ENCODE assay signal across 18 cellular contexts in the genomic region with DNA sequence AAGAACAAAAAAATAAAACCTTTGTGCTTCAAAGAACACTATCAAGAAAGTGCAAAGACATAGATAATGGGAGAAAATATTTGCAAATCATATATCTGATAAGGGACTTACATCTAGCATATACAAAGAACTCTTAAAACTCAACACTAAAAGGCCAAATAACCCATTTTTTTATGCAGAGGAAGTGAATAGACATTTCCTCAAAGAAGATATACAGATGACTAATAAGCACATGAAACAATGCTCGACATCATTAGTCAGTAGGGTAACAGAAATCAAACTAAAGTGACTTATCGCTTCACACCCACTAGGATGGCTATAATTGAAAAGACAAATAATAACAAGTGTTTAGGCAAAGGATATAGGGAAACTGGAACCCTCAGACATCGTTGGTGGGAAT.
A peak's percentile ranks its signal among the peaks of the same experiment; 100 is the strongest.
DNase-seq lines count a peak whose midpoint lies in the region; ATAC-seq, FAIRE-seq and TF ChIP-seq lines count a peak whose summit lies in the region.
"Had no signal": no experiment of that assay in that cellular context is flagged by ENCODE, and none has a peak within 500 bp of the region (broad histone marks: within the 10 kb centered on the region; RNA-seq: fewer than 3 reads in every experiment).

No MANE protein-coding gene starts in this region.

- H3K27ac ChIP-seq in osteoblast (ENCODE audit: low read depth, low read length): no peak overlapping the region
- H3K27ac ChIP-seq: heart right ventricle, right atrium auricular region had no signal

- H3K4me3 ChIP-seq in choroid plexus epithelial cell (ENCODE audit: low read depth, low read length) (no peak overlapping the region), osteoblast (ENCODE audit: insufficient read depth, low read length) (no peak overlapping the region)
- H3K4me3 ChIP-seq: GM23338, heart right ventricle, right atrium auricular region had no signal

- peaks cover 40% of the 10 kb centered on the region for H3K4me1 Mint-ChIP-seq in activated T-cell treated with anti-CD3 and anti-CD28 coated beads, Interleukin-2, amount 50 U/mL, for 4 hours (ENCODE audit: low read depth)
- peaks cover 33% of the 10 kb centered on the region for H3K4me1 Mint-ChIP-seq in stimulated activated effector memory CD8-positive, alpha-beta T cell treated with anti-CD3 and anti-CD28 coated beads, Interleukin-12 subunit alpha, Interleukin-12 subunit beta, amount 100 ng/mL, for 72 hours

- peaks cover 19% of the 10 kb centered on the region for H3K4me1 ChIP-seq in osteoblast (ENCODE audit: insufficient read depth, low read length)
- H3K4me1 ChIP-seq: heart right ventricle, right atrium auricular region had no signal

- peaks cover 6% of the 10 kb centered on the region for H3K27me3 Mint-ChIP-seq in activated T-cell treated with anti-CD3 and anti-CD28 coated beads, Interleukin-2, amount 50 U/mL, for 4 hours (ENCODE audit: low read depth)
- H3K27me3 Mint-ChIP-seq: dendritic cell treated with granulocyte-macrophage colony-stimulating factor and Interleukin-4, amounts not matched to agents 40 ng/mL and 50 ng/mL, for 4 days; naive B cell had no signal

- TF ChIP-seq CTCF in choroid plexus epithelial cell (conservative IDR thresholded peaks at IDR 0.05; ENCODE audit: low read depth, low read length) (no peak), osteoblast (IDR thresholded peaks at IDR 0.05; ENCODE audit: extremely low read depth, low read depth, low read length) (no peak)

- peak overlapping the region; percentile 33 for H3K27ac Mint-ChIP-seq in stimulated activated effector memory CD8-positive, alpha-beta T cell treated with anti-CD3 and anti-CD28 coated beads, Interleukin-12 subunit alpha, Interleukin-12 subunit beta, amount 100 ng/mL, for 72 hours
- H3K27ac Mint-ChIP-seq: dendritic cell treated with granulocyte-macrophage colony-stimulating factor and Interleukin-4, amounts not matched to agents 40 ng/mL and 50 ng/mL, for 4 days; GM23338; naive B cell had no signal

- ATAC-seq in activated T-cell treated with anti-CD3 and anti-CD28 coated beads, Interleukin-2, amount 50 U/mL, for 4 hours: peak; percentile 41 to 42
- peak; percentile 73 for ATAC-seq in stimulated activated effector memory CD8-positive, alpha-beta T cell treated with anti-CD3 and anti-CD28 coated beads, Interleukin-12 subunit alpha, Interleukin-12 subunit beta, amount 100 ng/mL, for 72 hours
- ATAC-seq in HG03159 (IDR thresholded peaks at IDR 0.05; ENCODE audit: unreplicated experiment): no peak
- ATAC-seq: GM23338, heart right ventricle had no signal

- H3K79me2 ChIP-seq in osteoblast (ENCODE audit: insufficient read depth, low read length): peaks cover 3% of the 10 kb centered on the region

- H3K9me3 ChIP-seq in osteoblast (ENCODE audit: low read depth, low read length): no peaks in the 10 kb centered on the region
- H3K9me3 ChIP-seq: heart right ventricle, right atrium auricular region had no signal

- H3K4me3 Mint-ChIP-seq in activated T-cell treated with anti-CD3 and anti-CD28 coated beads, Interleukin-2, amount 50 U/mL, for 4 hours: no peak overlapping the region
- H3K4me3 Mint-ChIP-seq in stimulated activated effector memory CD8-positive, alpha-beta T cell treated with anti-CD3 and anti-CD28 coated beads, Interleukin-12 subunit alpha, Interleukin-12 subunit beta, amount 100 ng/mL, for 72 hours: no peak overlapping the region
- H3K4me3 Mint-ChIP-seq: dendritic cell treated with granulocyte-macrophage colony-stimulating factor and Interleukin-4, amounts not matched to agents 40 ng/mL and 50 ng/mL, for 4 days; GM23338; naive B cell had no signal

- H3K9me3 Mint-ChIP-seq in activated T-cell treated with anti-CD3 and anti-CD28 coated beads, Interleukin-2, amount 50 U/mL, for 4 hours: no peaks in the 10 kb centered on the region
- no peaks in the 10 kb centered on the region for H3K9me3 Mint-ChIP-seq in stimulated activated effector memory CD8-positive, alpha-beta T cell treated with anti-CD3 and anti-CD28 coated beads, Interleukin-12 subunit alpha, Interleukin-12 subunit beta, amount 100 ng/mL, for 72 hours
- H3K9me3 Mint-ChIP-seq: dendritic cell treated with granulocyte-macrophage colony-stimulating factor and Interleukin-4, amounts not matched to agents 40 ng/mL and 50 ng/mL, for 4 days; GM23338; naive B cell had no signal

- peak; percentile 75 for FAIRE-seq in RCC 7860 (lab: Jason Lieb, UNC)

- no peak overlapping the region for H2AFZ ChIP-seq in osteoblast (ENCODE audit: low read length)
- H2AFZ ChIP-seq: GM23338 had no signal

- H4K20me1 ChIP-seq in osteoblast (ENCODE audit: insufficient read depth, low read length): peaks cover 4% of the 10 kb centered on the region

- no peaks in the 10 kb centered on the region for H3K36me3 Mint-ChIP-seq in activated T-cell treated with anti-CD3 and anti-CD28 coated beads, Interleukin-2, amount 50 U/mL, for 4 hours (ENCODE audit: insufficient read depth)
- H3K36me3 Mint-ChIP-seq in stimulated activated effector memory CD8-positive, alpha-beta T cell treated with anti-CD3 and anti-CD28 coated beads, Interleukin-12 subunit alpha, Interleukin-12 subunit beta, amount 100 ng/mL, for 72 hours: peaks cover 7% of the 10 kb centered on the region
- H3K36me3 Mint-ChIP-seq: naive B cell had no signal

- no peak for DNase-seq in activated T-cell treated with anti-CD3 and anti-CD28 coated beads, Interleukin-2, amount 50 U/mL, for 4 hours
- DNase-seq in activated T-cell treated with anti-CD3 and anti-CD28 coated beads, Interleukin-2, amount 50 U/mL, for 48 hours: no peak
- DNase-seq in RCC 7860 (ENCODE audit: low spot score): peak; percentile 13
- peak; percentile 59 for DNase-seq in choroid plexus epithelial cell (ENCODE audit: low read depth)
- no peak for DNase-seq in stimulated activated effector memory CD8-positive, alpha-beta T cell treated with anti-CD3 and anti-CD28 coated beads, Interleukin-12 subunit alpha, Interleukin-12 subunit beta, amount 100 ng/mL, for 72 hours (ENCODE audit: low spot score in 2 of 2)
- DNase-seq in NCI-H1105 treated with DMSO at 0.1 percent for 48 hours (lab: John Stamatoyannopoulos, UW): no peak
- no peak for DNase-seq in osteoblast (ENCODE audit: insufficient read length, low spot score, missing footprints)
- DNase-seq: activated CD8-positive, alpha-beta memory T cell treated with anti-CD3 and anti-CD28 coated beads for 24 hours; DMS 273 treated with DMSO at 0.1 percent for 48 hours; heart right ventricle; naive B cell; NCI-H2171 treated with DMSO at 0.1 percent for 48 hours; stimulated activated CD4-positive, alpha-beta T cell treated with anti-CD3 and anti-CD28 coated beads, Interleukin-4, amount 100 ng/mL, for 24 hours; stimulated activated naive CD4-positive, alpha-beta T cell treated with Interleukin-2 at 50 U/mL for 16 hours had no signal

- H3K4me2 ChIP-seq in osteoblast (ENCODE audit: insufficient read depth, low read length): no peak overlapping the region
- H3K4me2 ChIP-seq: GM23338 had no signal

- H3K36me3 ChIP-seq in osteoblast (ENCODE audit: insufficient read depth, low read length): no peaks in the 10 kb centered on the region
- H3K36me3 ChIP-seq: heart right ventricle, right atrium auricular region had no signal

- H3K27me3 ChIP-seq in osteoblast (ENCODE audit: insufficient read depth, low read length): no peaks in the 10 kb centered on the region
- H3K27me3 ChIP-seq: right atrium auricular region had no signal

Comparison
In these comparisons a context has a peak if more than half of its experiments do, and no peak if none do; other contexts are left out.
1. DNase-seq: peak in RCC 7860 (single experiment) and choroid plexus epithelial cell (single experiment); none in activated T-cell treated with anti-CD3 and anti-CD28 coated beads, Interleukin-2, amount 50 U/mL, for 4 hours (single experiment), activated T-cell treated with anti-CD3 and anti-CD28 coated beads, Interleukin-2, amount 50 U/mL, for 48 hours (0 of 2), stimulated activated effector memory CD8-positive, alpha-beta T cell treated with anti-CD3 and anti-CD28 coated beads, Interleukin-12 subunit alpha, Interleukin-12 subunit beta, amount 100 ng/mL, for 72 hours (0 of 2), NCI-H1105 treated with DMSO at 0.1 percent for 48 hours (single experiment) and osteoblast (single experiment).